Comparison of ENCODE assay signal across 15 cellular contexts in the genomic region with DNA sequence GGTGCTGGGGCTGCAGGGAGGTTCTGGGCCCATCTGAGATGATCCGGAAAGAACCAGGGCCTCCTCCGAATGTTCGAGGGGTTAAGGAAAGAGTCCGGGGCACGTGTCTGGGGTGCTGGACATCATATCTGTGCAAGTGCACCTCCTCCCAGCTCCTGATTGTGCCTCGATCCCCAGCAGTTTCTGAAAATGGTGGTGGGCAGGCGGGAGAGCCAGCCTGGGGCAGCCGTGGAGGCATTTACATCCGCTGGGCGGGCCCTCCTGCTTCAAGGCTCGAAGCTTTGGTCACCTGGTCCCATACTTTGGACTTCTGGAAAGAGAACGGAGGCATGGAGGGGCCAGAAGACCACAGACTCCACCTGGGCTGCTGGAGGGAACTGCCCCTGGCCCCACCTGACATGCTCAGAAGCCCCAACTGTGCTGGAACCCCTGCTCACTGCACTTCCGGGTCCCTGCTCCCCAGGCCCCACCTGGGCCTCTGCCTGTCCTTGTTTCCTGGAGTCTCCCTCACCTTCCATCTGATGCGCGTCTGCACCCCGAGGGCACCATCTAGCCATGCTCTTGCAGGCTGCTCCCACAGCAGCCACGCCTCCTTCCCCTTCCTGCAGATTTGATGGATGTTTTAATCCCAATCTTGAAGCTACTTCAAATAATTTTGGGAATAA.
A peak's percentile ranks its signal among the peaks of the same experiment; 100 is the strongest.
DNase-seq lines count a peak whose midpoint lies in the region; ATAC-seq, FAIRE-seq and TF ChIP-seq lines count a peak whose summit lies in the region.
"Had no signal": no experiment of that assay in that cellular context is flagged by ENCODE, and none has a peak within 500 bp of the region (broad histone marks: within the 10 kb centered on the region; RNA-seq: fewer than 3 reads in every experiment).

No MANE protein-coding gene starts in this region.

- POLR2A ChIA-PET in HepG2 (lab: Yijun Ruan, JAX): no interaction called here

- no peak for TF ChIP-seq POLR2A in HepG2 (IDR thresholded peaks at IDR 0.05; ENCODE audit: insufficient read depth in 1 of 2, low read depth in 2 of 2, low read length in 2 of 2)

- no TSS peak for BruUV-seq in HepG2 (replicated peaks; lab: Mats Ljungman, UMichigan)

- H3K9ac ChIP-seq in neural cell (ENCODE audit: low read length) (peak overlapping the region; percentile 34), endodermal cell (ENCODE audit: extremely low read depth, low read length, poor library complexity, severe bottlenecking) (no peak overlapping the region), HepG2 (ENCODE audit: insufficient read depth, low read depth, low read length) (no peak overlapping the region)

- no peaks in the 10 kb centered on the region for H3K9me3 Mint-ChIP-seq in chondrocyte (ENCODE audit: low read depth)
- H3K9me3 Mint-ChIP-seq in endodermal cell: no peaks in the 10 kb centered on the region
- H3K9me3 Mint-ChIP-seq: CD8-positive, alpha-beta T cell had no signal

- H2AFZ ChIP-seq in neural cell (ENCODE audit: low read depth, low read length): no peak overlapping the region
- H2AFZ ChIP-seq in HepG2 (ENCODE audit: low read length): no peak overlapping the region

- no peaks in the 10 kb centered on the region for H3K36me3 ChIP-seq in neural cell (ENCODE audit: insufficient read depth, low read length)
- no peaks in the 10 kb centered on the region for H3K36me3 ChIP-seq in endodermal cell (ENCODE audit: control insufficient read depth, insufficient read depth, low read length)
- H3K36me3 ChIP-seq in HepG2 (replicated peaks in 1 of 2; ENCODE audit: control insufficient read depth in 1 of 2, insufficient read depth in 2 of 2, low read length in 2 of 2): no peaks in the 10 kb centered on the region

- ATAC-seq in right cardiac atrium (no peak), HepG2 (no peak)
- ATAC-seq: CD8-positive, alpha-beta T cell; HCT116 had no signal

- TF ChIP-seq EP300 in neural cell (conservative IDR thresholded peaks at IDR 0.05; ENCODE audit: poor library complexity, severe bottlenecking): no peak
- TF ChIP-seq EP300 in HepG2 (IDR thresholded peaks at IDR 0.05; ENCODE audit: low read depth in 2 of 2, low read length in 2 of 2): no peak
- no peak for TF ChIP-seq EP300 in HepG2 (CRISPR knock-in tag; IDR thresholded peaks at IDR 0.05; ENCODE audit: borderline replicate concordance)

- no peaks in the 10 kb centered on the region for H3F3A ChIP-seq in neural cell (ENCODE audit: insufficient read depth, low read length, poor library complexity, severe bottlenecking)

- CTCF ChIA-PET in HepG2 (lab: Yijun Ruan, JAX; ENCODE audit: low intra/inter-chr PET ratio, low total read pairs): no interaction called here

- no peak overlapping the region for H3K4me3 ChIP-seq in right cardiac atrium (ENCODE audit: low read length)
- H3K4me3 ChIP-seq in neural cell (ENCODE audit: low read length): peak overlapping the region; percentile 29
- H3K4me3 ChIP-seq in endodermal cell (ENCODE audit: low read length): no peak overlapping the region
- no peak overlapping the region for H3K4me3 ChIP-seq in HepG2 (replicated peaks in 1 of 3; ENCODE audit: insufficient read depth in 1 of 3, low read depth in 2 of 3, low read length in 3 of 3)

- peak in 2 of 3 donors; percentile 8 to 31 for DNase-seq in right cardiac atrium
- DNase-seq in cardiac septum (ENCODE audit: low spot score): no peak
- peak; percentile 81 for DNase-seq in chondrocyte (ENCODE audit: low spot score)
- no peak for DNase-seq in NCI-H2227 treated with DMSO at 0.1 percent for 48 hours (lab: John Stamatoyannopoulos, UW)
- DNase-seq in endodermal cell: no peak
- no peak for DNase-seq in HepG2 (ENCODE audit: low spot score)
- DNase-seq: ACHN; CD8-positive, alpha-beta T cell; COR-L47; GF-D8 had no signal

- in situ Hi-C loops in HepG2 (cut with HindIII; ENCODE audit: extremely low pct_ligation_motif_present, low pct_unique_long_range_greater_than_20kb): no loop called here

- TF ChIP-seq CTCF in chondrocyte (IDR thresholded peaks at IDR 0.05) (no peak), neural cell (IDR thresholded peaks at IDR 0.05; ENCODE audit: poor library complexity, severe bottlenecking) (no peak), endodermal cell (conservative IDR thresholded peaks at IDR 0.05) (no peak), HepG2 (CRISPR knock-in tag; IDR thresholded peaks at IDR 0.05) (no peak)

- H3K27ac Mint-ChIP-seq in chondrocyte (ENCODE audit: unreplicated experiment): no peak overlapping the region
- no peak overlapping the region for H3K27ac Mint-ChIP-seq in endodermal cell
- H3K27ac Mint-ChIP-seq: B cell; CD8-positive, alpha-beta T cell had no signal

- H3K27me3 Mint-ChIP-seq in chondrocyte (ENCODE audit: low read depth) (peaks cover 3% of the 10 kb centered on the region), endodermal cell (ENCODE audit: insufficient read depth) (no peaks in the 10 kb centered on the region)

- H3K4me1 ChIP-seq in right cardiac atrium (ENCODE audit: control insufficient read depth, insufficient read depth, low read length) (peaks cover 3% of the 10 kb centered on the region), endodermal cell (ENCODE audit: control insufficient read depth, insufficient read depth, low read length) (no peaks in the 10 kb centered on the region), HepG2 (ENCODE audit: insufficient read depth, low read length) (peaks cover 7% of the 10 kb centered on the region; the same call in 1 of the 2 replicates)

- H3K9me2 ChIP-seq in neural cell (ENCODE audit: insufficient read depth, low read length): no peaks in the 10 kb centered on the region

- intact Hi-C loops in right cardiac atrium (cut with DNase I): no loop called here
- intact Hi-C loops in cardiac septum (cut with DNase I): no loop called here
- intact Hi-C loops in HepG2 (cut with micrococcal nuclease; ENCODE audit: unreplicated experiment): no loop called here

- FAIRE-seq in HepG2 (lab: Jason Lieb, UNC): no peak

- H3K4me2 ChIP-seq in neural cell (ENCODE audit: low read length) (no peak overlapping the region), HepG2 (ENCODE audit: low read depth, low read length) (no peak overlapping the region)

- H3K79me2 ChIP-seq in neural cell (replicated peaks; ENCODE audit: insufficient read depth, low read length) (no peaks in the 10 kb centered on the region), HepG2 (ENCODE audit: insufficient read depth, low read length) (no peaks in the 10 kb centered on the region)

- H4K20me1 ChIP-seq in neural cell (ENCODE audit: insufficient read depth) (no peaks in the 10 kb centered on the region), HepG2 (ENCODE audit: insufficient read depth, low read length) (peaks cover 3% of the 10 kb centered on the region; the same call in 1 of the 2 replicates)

- H3K4me1 Mint-ChIP-seq in chondrocyte (ENCODE audit: low read depth) (no peaks in the 10 kb centered on the region), endodermal cell (no peaks in the 10 kb centered on the region)
- H3K4me1 Mint-ChIP-seq: B cell had no signal

- no peaks in the 10 kb centered on the region for H3K27me3 ChIP-seq in right cardiac atrium (ENCODE audit: control insufficient read depth, insufficient read depth)
- H3K27me3 ChIP-seq in neural cell (ENCODE audit: insufficient read depth, low read depth, low read length): no peaks in the 10 kb centered on the region
- H3K27me3 ChIP-seq in endodermal cell (ENCODE audit: control insufficient read depth, insufficient read depth, low read length, poor library complexity, severe bottlenecking): no peaks in the 10 kb centered on the region
- peaks cover 8 to 60% of the 10 kb centered on the region in 2 experiments; a peak in 4 of 5 replicates for H3K27me3 ChIP-seq in HepG2 (ENCODE audit: control insufficient read depth in 1 of 2, insufficient read depth in 2 of 2, low read length in 2 of 2)

- H3K36me3 Mint-ChIP-seq in chondrocyte (ENCODE audit: low read depth) (no peaks in the 10 kb centered on the region), endodermal cell (ENCODE audit: low read depth) (no peaks in the 10 kb centered on the region)
- H3K36me3 Mint-ChIP-seq: CD14-positive monocyte; CD8-positive, alpha-beta T cell had no signal

- H3K9me3 ChIP-seq in right cardiac atrium (ENCODE audit: control insufficient read depth, low read length) (no peaks in the 10 kb centered on the region), neural cell (ENCODE audit: low read length) (no peaks in the 10 kb centered on the region), endodermal cell (ENCODE audit: control insufficient read depth, low read length) (no peaks in the 10 kb centered on the region), HepG2 (ENCODE audit: low read length) (no peaks in the 10 kb centered on the region)

- WGBS in right cardiac atrium: 92% methylated on average over 17 of the region's 17 CpGs
- WGBS in endodermal cell (ENCODE audit: insufficient coverage in 1 of 2, insufficient read length in 1 of 2), 2 experiments: 92 to 96% methylated on average over 13 to 17 of the region's 17 CpGs
- WGBS in HepG2 (ENCODE audit: low lambda C conversion rate): 47% methylated on average over 16 of the region's 17 CpGs

- H3K27ac ChIP-seq in right cardiac atrium (ENCODE audit: low read length): no peak overlapping the region
- H3K27ac ChIP-seq in neural cell (ENCODE audit: low read length): peak overlapping the region; percentile 70
- no peak overlapping the region for H3K27ac ChIP-seq in endodermal cell (ENCODE audit: low read depth, low read length)
- H3K27ac ChIP-seq in HepG2 (ENCODE audit: extremely low read length, insufficient read depth, low read length): no peak overlapping the region
- H3K27ac ChIP-seq: HL-60 had no signal

- H3K4me3 Mint-ChIP-seq in chondrocyte (ENCODE audit: unreplicated experiment) (no peak overlapping the region), endodermal cell (no peak overlapping the region)
- H3K4me3 Mint-ChIP-seq: B cell; CD14-positive monocyte; CD8-positive, alpha-beta T cell had no signal

- TF ChIP-seq RAD21 in neural cell (conservative IDR thresholded peaks at IDR 0.05) (no peak), HepG2 (CRISPR knock-in tag; IDR thresholded peaks at IDR 0.05) (no peak)

TF ChIP-seq in neural cell, 6 proteins besides CTCF, POLR2A, EP300 and RAD21 (continues in another document):
- TF ChIP-seq SMC3 (conservative IDR thresholded peaks at IDR 0.05; ENCODE audit: poor library complexity): no peak

Comparison
In these comparisons a context has a peak if more than half of its experiments do, and no peak if none do; other contexts are left out.
1. DNase-seq: peak in right cardiac atrium (2 of 3) and chondrocyte (single experiment); none in cardiac septum (single experiment), NCI-H2227 treated with DMSO at 0.1 percent for 48 hours (single experiment), endodermal cell (single experiment) and HepG2 (single experiment).